9 cellular contexts compared by ENCODE assay signal in genomic region chr7:140876519-140877248, GRCh38. TPM values are rescaled to one million over a fixed set of nuclear protein-coding genes. Genes with fewer than 3 reads are reported as not detected.
DNase-seq lines count a peak whose midpoint lies in the region; ATAC-seq, FAIRE-seq and TF ChIP-seq lines count a peak whose summit lies in the region.
"Had no signal": no experiment of that assay in that cellular context is flagged by ENCODE, and none has a peak within 500 bp of the region (broad histone marks: within the 10 kb centered on the region; RNA-seq: fewer than 3 reads in every experiment).

No MANE protein-coding gene starts in this region.

- ATAC-seq in HG02678 (IDR thresholded peaks at IDR 0.05; ENCODE audit: unreplicated experiment): peak; percentile 83

- H3K27me3 ChIP-seq in right atrium auricular region: no peaks in the 10 kb centered on the region

- no peaks in the 10 kb centered on the region for H3K36me3 ChIP-seq in right atrium auricular region

- H3K4me1 ChIP-seq in right atrium auricular region: no peaks in the 10 kb centered on the region

- no peaks in the 10 kb centered on the region for H3K9me3 ChIP-seq in right atrium auricular region

- TF ChIP-seq CTCF in right atrium auricular region (IDR thresholded peaks at IDR 0.05): no peak

- H3K27ac ChIP-seq in right atrium auricular region: no peak overlapping the region

- no peak overlapping the region for H3K4me3 ChIP-seq in right atrium auricular region

- DNase-seq in GM18507 (ENCODE audit: extremely low spot score, insufficient read length, low read depth) (no peak), NOMO-1 treated with DMSO at 0.1 percent for 48 hours (lab: John Stamatoyannopoulos, UW; ENCODE audit: unreplicated experiment) (peak; percentile 29), kidney glomerular epithelial cell (lab: John Stamatoyannopoulos, UW) (peak; percentile 39), inferior parietal cortex (ENCODE audit: extremely low spot score) (no peak), right atrium auricular region (ENCODE audit: low spot score) (no peak)
- DNase-seq in activated CD4-positive, alpha-beta T cell treated with anti-CD3 and anti-CD28 coated beads for 1 hour: no peak
- no peak for DNase-seq in activated CD4-positive, alpha-beta T cell treated with anti-CD3 and anti-CD28 coated beads for 48 hours
- DNase-seq: NCI-H2171 treated with DMSO at 0.1 percent for 48 hours had no signal

- peak; percentile 79 for FAIRE-seq in GM18507 (lab: Jason Lieb, UNC)

RNA-seq across cellular contexts. Expression of gene BRAF, which starts 48.0 kb away (rescaled TPM):
- 10 to 100 TPM; 23.5 to 29.2 TPM for total RNA-seq in right atrium auricular region

Comparison
In these comparisons a context has a peak if more than half of its experiments do, and no peak if none do; other contexts are left out.
1. DNase-seq: peak in NOMO-1 treated with DMSO at 0.1 percent for 48 hours (single experiment) and kidney glomerular epithelial cell (single experiment); none in GM18507 (single experiment), inferior parietal cortex (single experiment), activated CD4-positive, alpha-beta T cell treated with anti-CD3 and anti-CD28 coated beads for 1 hour (single experiment), right atrium auricular region (single experiment) and activated CD4-positive, alpha-beta T cell treated with anti-CD3 and anti-CD28 coated beads for 48 hours (single experiment).